23 cellular contexts compared by ENCODE assay signal in genomic region chrX:70353524-70353923, GRCh38.
"Had no signal": no experiment of that assay in that cellular context is flagged by ENCODE, and none has a peak within 500 bp of the region (broad histone marks: within the 10 kb centered on the region; RNA-seq: fewer than 3 reads in every experiment).

No MANE protein-coding gene starts in this region.

- H3K27me3 ChIP-seq: SJSA1 had no signal

- H3K27ac ChIP-seq: HL-60, SJSA1, SK-N-MC had no signal

- H3K4me3 ChIP-seq: SJSA1, SK-N-MC had no signal

- DNase-seq: KBM-7, MV-4-11, NCI-H1048, NCI-H1105, NCI-H1417, NCI-H146, NCI-H1694 treated with DMSO at 0.1 percent for 48 hours, NCI-H1930, NCI-H2081, NCI-H2107, NCI-H345, NCI-H446 treated with DMSO at 0.1 percent for 48 hours, NCI-H510A treated with DMSO at 0.1 percent for 48 hours, NCI-H526 treated with DMSO at 0.1 percent for 48 hours, NCI-H774, Right ventricle myocardium superior, RPMI8226, SIG-M5 had no signal

- FAIRE-seq: HTR-8/SVneo, RCC 7860 had no signal

- H3K4me1 ChIP-seq: SJSA1 had no signal
